In genomic region chr5:81283976-81284375, GRCh38 we compare ENCODE assay signal across 1 cellular context.
TF ChIP-seq lines count a peak whose summit lies in the region.

No MANE protein-coding gene starts in this region.

TF ChIP-seq in HepG2, 621 proteins besides CTCF, POLR2A, EP300 and RAD21 (continued from another document):
- TF ChIP-seq ZNF503 (CRISPR knock-in tag; IDR thresholded peaks at IDR 0.05): no peak
- no peak for TF ChIP-seq MED1 (CRISPR knock-in tag; IDR thresholded peaks at IDR 0.05)
- no peak for TF ChIP-seq NFE2 (CRISPR knock-in tag; IDR thresholded peaks at IDR 0.05)
- TF ChIP-seq PLSCR1 (CRISPR knock-in tag; IDR thresholded peaks at IDR 0.05; ENCODE audit: borderline replicate concordance): no peak
- TF ChIP-seq PRDM10 (CRISPR knock-in tag; IDR thresholded peaks at IDR 0.05; ENCODE audit: low read depth): no peak
- no peak for TF ChIP-seq ZNF263 (CRISPR knock-in tag; IDR thresholded peaks at IDR 0.05)
- TF ChIP-seq ZSCAN25 (CRISPR knock-in tag; IDR thresholded peaks at IDR 0.05): no peak
- no peak for TF ChIP-seq ZBTB3 (CRISPR knock-in tag; IDR thresholded peaks at IDR 0.05; ENCODE audit: borderline replicate concordance, low read depth)
- no peak for TF ChIP-seq ZSCAN22 (CRISPR knock-in tag; IDR thresholded peaks at IDR 0.05)
- TF ChIP-seq NR2F2 (IDR thresholded peaks at IDR 0.05; ENCODE audit: borderline replicate concordance, low read depth): no peak
- no peak for TF ChIP-seq ZNF33B (CRISPR knock-in tag; IDR thresholded peaks at IDR 0.05)
- no peak for TF ChIP-seq PAXIP1 (CRISPR knock-in tag; conservative IDR thresholded peaks at IDR 0.05)
- no peak for TF ChIP-seq KLF13 (CRISPR knock-in tag; IDR thresholded peaks at IDR 0.05)
- TF ChIP-seq SMAD9 (CRISPR knock-in tag; IDR thresholded peaks at IDR 0.05): no peak
- TF ChIP-seq ZBTB25 (CRISPR knock-in tag; IDR thresholded peaks at IDR 0.05): no peak
